In the genomic region with DNA sequence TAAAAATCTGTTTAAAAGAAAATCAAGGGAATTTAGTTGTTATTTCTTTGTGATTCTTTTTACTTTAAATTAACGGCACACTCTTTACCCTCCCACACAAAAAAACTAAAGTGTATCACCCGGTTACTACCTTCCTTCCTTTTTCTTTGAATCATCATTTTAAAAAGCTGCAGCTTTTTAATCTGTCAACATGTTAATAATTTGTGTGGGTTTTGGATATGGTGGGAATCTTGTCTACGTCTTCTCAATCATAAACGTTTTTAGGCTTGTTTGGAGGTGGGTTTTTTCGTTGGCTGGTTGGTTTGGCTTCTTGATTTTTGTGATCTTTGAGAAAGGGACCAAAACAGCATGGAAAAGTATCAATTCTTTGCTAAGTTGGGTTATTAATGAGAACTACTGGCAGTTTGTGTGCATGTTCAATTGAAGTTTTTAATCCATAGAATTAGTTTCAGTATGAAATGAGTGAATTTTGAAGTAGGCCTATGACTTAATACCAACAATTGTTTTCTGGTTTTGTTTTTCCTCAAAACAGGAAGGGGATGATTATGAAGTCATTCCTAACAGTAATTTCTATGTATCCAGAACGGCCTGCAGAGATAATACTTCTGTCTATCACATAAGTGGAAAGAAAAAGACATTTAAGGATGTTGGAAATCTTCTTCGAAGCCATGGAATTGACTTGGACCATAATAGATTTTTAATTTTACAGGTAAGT, we compare ENCODE assay signal across 11 cellular contexts. TPM values are rescaled to one million over a fixed set of nuclear protein-coding genes. Genes with fewer than 3 reads are reported as not detected.
DNase-seq lines count a peak whose midpoint lies in the region; ATAC-seq and TF ChIP-seq lines count a peak whose summit lies in the region.
"Had no signal": no experiment of that assay in that cellular context is flagged by ENCODE, and none has a peak within 500 bp of the region (broad histone marks: within the 10 kb centered on the region; RNA-seq: fewer than 3 reads in every experiment).

No MANE protein-coding gene starts in this region.

- ATAC-seq in HG02981 (IDR thresholded peaks at IDR 0.05; ENCODE audit: unreplicated experiment), result no peak

- peak overlapping the region; percentile 98 for H3K4me3 ChIP-seq in BE2C (ENCODE audit: low read depth, low read length)
- H3K4me3 ChIP-seq in HUES64 (ENCODE audit: low read length), result peak overlapping the region; percentile 91; the same call in 1 of the 2 replicates
- H3K4me3 ChIP-seq in ascending aorta, result peak overlapping the region; percentile 13 to 73
- H3K4me3 ChIP-seq in mesodermal cell (ENCODE audit: extremely low read depth, insufficient read depth, low read length, poor library complexity, severe bottlenecking), result no peak overlapping the region
- H3K4me3 ChIP-seq: colonic mucosa had no signal

- H3K9me3 ChIP-seq in BE2C (no peaks in the 10 kb centered on the region), HUES64 (ENCODE audit: insufficient read depth, low read depth, low read length) (no peaks in the 10 kb centered on the region), ascending aorta (no peaks in the 10 kb centered on the region), mesodermal cell (ENCODE audit: control insufficient read depth, low read length) (no peaks in the 10 kb centered on the region)
- H3K9me3 ChIP-seq: colonic mucosa, upper lobe of left lung had no signal

- H3K4me1 ChIP-seq in BE2C (peaks cover 3% of the 10 kb centered on the region; the same call in 1 of the 2 replicates), HUES64 (ENCODE audit: insufficient read depth, low read length) (peaks cover 24% of the 10 kb centered on the region), ascending aorta (peaks cover 0 to 3% of the 10 kb centered on the region in 2 donors), mesodermal cell (ENCODE audit: control insufficient read depth, insufficient read depth, low read length, poor library complexity, severe bottlenecking) (no peaks in the 10 kb centered on the region)
- H3K4me1 ChIP-seq: colonic mucosa had no signal

- intact Hi-C loops in ascending aorta (cut with DNase I), result loop anchor here (5.0 kb wide), 2 partner anchors 353 to 818 kb away; a partner anchor contains a TSS

- H3K27ac ChIP-seq in HUES64 (ENCODE audit: low read depth, low read length) (no peak overlapping the region; the same call in 1 of the 2 replicates), ascending aorta (peak overlapping the region; percentile 62 to 87), mesodermal cell (ENCODE audit: low read depth, low read length, severe bottlenecking) (peak overlapping the region; percentile 43)
- H3K27ac ChIP-seq: colonic mucosa had no signal

- TF ChIP-seq CTCF in BE2C (IDR thresholded peaks at IDR 0.05; ENCODE audit: low read depth, low read length) (no peak), ascending aorta (IDR thresholded peaks at IDR 0.05) (no peak)

- H3K36me3 ChIP-seq in BE2C (peaks cover 76% of the 10 kb centered on the region), HUES64 (ENCODE audit: insufficient read depth, low read length) (peaks cover 71% of the 10 kb centered on the region), ascending aorta (no peaks in the 10 kb centered on the region), mesodermal cell (ENCODE audit: control insufficient read depth, insufficient read depth, low read length) (peaks cover 35% of the 10 kb centered on the region)
- H3K36me3 ChIP-seq: colonic mucosa had no signal

- DNase-seq in BE2C (no peak), ascending aorta (ENCODE audit: low spot score in 2 of 2) (no peak), iPS-NIHi7 (ENCODE audit: extremely low spot score) (no peak)
- DNase-seq in stimulated activated naive CD4-positive, alpha-beta T cell treated with Interleukin-2 at 50 U/mL for 16 hours (lab: John Stamatoyannopoulos, UW), result no peak
- DNase-seq in stimulated activated CD4-positive, alpha-beta T cell treated with anti-CD3 and anti-CD28 coated beads, Interleukin-4, amount 100 ng/mL, for 1 hour, result no peak
- DNase-seq: colonic mucosa, occipital lobe, upper lobe of left lung had no signal

- WGBS in HUES64, result 81% methylated on average over 5 of the region's 7 CpGs
- WGBS in mesodermal cell (ENCODE audit: insufficient coverage in 2 of 2), 2 experiments, result 70 to 75% methylated on average over 3 of the region's 7 CpGs

- H3K27me3 ChIP-seq in BE2C (no peaks in the 10 kb centered on the region), HUES64 (ENCODE audit: insufficient read depth, low read length) (no peaks in the 10 kb centered on the region), ascending aorta (no peaks in the 10 kb centered on the region)
- H3K27me3 ChIP-seq: colonic mucosa, upper lobe of left lung had no signal

- H3K9ac ChIP-seq in HUES64 (ENCODE audit: low read depth, low read length), result peak overlapping the region; percentile 21; the same call in 1 of the 2 replicates

RNA-seq across cellular contexts. Expression of a gene that starts 4.5 kb away (rescaled TPM):
- 24.7 TPM for polyA plus RNA-seq in BE2C (2012; ENCODE audit: insufficient read depth, insufficient read length, low read depth)
- polyA plus RNA-seq in HUES64 (2013, experiment 1 of 2), result 99.3 TPM
- polyA plus RNA-seq in HUES64 (2013, experiment 2 of 2), result 114 TPM
- 5.0 TPM for total RNA-seq in ascending aorta
- 112 TPM for polyA plus RNA-seq in mesodermal cell (2013, experiment 1 of 2)
- polyA plus RNA-seq in mesodermal cell (2013, experiment 2 of 2), result 128 TPM

RNA-seq across cellular contexts. Expression of a gene that starts 4.9 kb away (rescaled TPM):
- polyA plus RNA-seq in BE2C (2012; ENCODE audit: insufficient read depth, insufficient read length, low read depth), result 14.2 TPM
- 18.4 TPM for polyA plus RNA-seq in HUES64 (2013, experiment 1 of 2)
- polyA plus RNA-seq in HUES64 (2013, experiment 2 of 2), result 24.5 TPM
- total RNA-seq in ascending aorta, result 10.2 TPM
- polyA plus RNA-seq in mesodermal cell (2013, experiment 1 of 2), result 32.7 TPM
- 41.4 TPM for polyA plus RNA-seq in mesodermal cell (2013, experiment 2 of 2)

RNA-seq across cellular contexts. Expression of a gene that starts 45.6 kb away (rescaled TPM):
- polyA plus RNA-seq in BE2C (2012; ENCODE audit: insufficient read depth, insufficient read length, low read depth), result 8.0 TPM
- 33.7 TPM for polyA plus RNA-seq in HUES64 (2013, experiment 1 of 2)
- polyA plus RNA-seq in HUES64 (2013, experiment 2 of 2), result 34.2 TPM
- total RNA-seq in ascending aorta, result not detected
- 29.1 TPM for polyA plus RNA-seq in mesodermal cell (2013, experiment 1 of 2)
- polyA plus RNA-seq in mesodermal cell (2013, experiment 2 of 2), result 34.0 TPM
